Comparison of ENCODE assay signal across 15 cellular contexts in genomic region chr1:98277111-98277510, GRCh38.
A peak's percentile ranks its signal among the peaks of the same experiment; 100 is the strongest.
DNase-seq lines count a peak whose midpoint lies in the region; ATAC-seq and TF ChIP-seq lines count a peak whose summit lies in the region.
"Had no signal": no experiment of that assay in that cellular context is flagged by ENCODE, and none has a peak within 500 bp of the region (broad histone marks: within the 10 kb centered on the region; RNA-seq: fewer than 3 reads in every experiment).

No MANE protein-coding gene starts in this region.

- POLR2A ChIA-PET in AG04450 (lab: Yijun Ruan, JAX), result no interaction called here
- POLR2A ChIA-PET in CD8-positive, alpha-beta memory T cell (lab: Charles Lee), result no interaction called here

- H3K4me3 Mint-ChIP-seq in CD8-positive, alpha-beta memory T cell, result no peak overlapping the region
- H3K4me3 Mint-ChIP-seq: B cell had no signal

- H3K4me1 ChIP-seq in adipocyte (ENCODE audit: control insufficient read depth, insufficient read depth, low read length) (no peaks in the 10 kb centered on the region), iPS-20b (ENCODE audit: insufficient read depth, low read length) (peaks cover 32% of the 10 kb centered on the region)
- no peaks in the 10 kb centered on the region for H3K4me1 ChIP-seq in CD8-positive, alpha-beta memory T cell (ENCODE audit: insufficient read depth, low read length)
- H3K4me1 ChIP-seq: transverse colon had no signal

- H3K9me3 Mint-ChIP-seq in CD8-positive, alpha-beta memory T cell, result no peaks in the 10 kb centered on the region

- DNase-seq in AG04450 (ENCODE audit: low read depth, low spot score), result peak; percentile 24
- peak; percentile 49 for DNase-seq in HS-27A (ENCODE audit: low read depth)
- peak; percentile 15 for DNase-seq in adipocyte (ENCODE audit: low read depth)
- DNase-seq in activated effector memory CD4-positive, alpha-beta T cell treated with Interleukin-2 at 50 U/mL for 16 hours, result no peak
- no peak for DNase-seq in ecto neural progenitor cell (ENCODE audit: low spot score)
- no peak for DNase-seq in CD8-positive, alpha-beta memory T cell
- DNase-seq: activated CD4-positive, alpha-beta T cell treated with anti-CD3 and anti-CD28 coated beads, Interleukin-2, amount 50 U/mL, for 4 hours; GOT3; hypothalamus; NCI-H345; transverse colon had no signal

- no peaks in the 10 kb centered on the region for H3K36me3 ChIP-seq in adipocyte (ENCODE audit: control insufficient read depth, insufficient read depth, low read length, severe bottlenecking)
- H3K36me3 ChIP-seq in iPS-20b (ENCODE audit: insufficient read depth, low read depth, low read length), result no peaks in the 10 kb centered on the region
- no peaks in the 10 kb centered on the region for H3K36me3 ChIP-seq in CD8-positive, alpha-beta memory T cell (ENCODE audit: insufficient read depth, low read length)
- H3K36me3 ChIP-seq: transverse colon had no signal

- no peak overlapping the region for H3K4me3 ChIP-seq in AG04450 (ENCODE audit: low read depth, low read length)
- H3K4me3 ChIP-seq in adipocyte (ENCODE audit: low read length), result no peak overlapping the region
- H3K4me3 ChIP-seq in iPS-20b (ENCODE audit: low read length), result peak overlapping the region; percentile 21; the same call in 1 of the 2 replicates
- no peak overlapping the region for H3K4me3 ChIP-seq in CD8-positive, alpha-beta memory T cell (ENCODE audit: low read length)
- H3K4me3 ChIP-seq: skin epidermis, transverse colon had no signal

- H3K27me3 ChIP-seq in AG04450 (ENCODE audit: control insufficient read depth, insufficient read depth, low read length) (no peaks in the 10 kb centered on the region), adipocyte (replicated peaks; ENCODE audit: control insufficient read depth, insufficient read depth, low read length) (no peaks in the 10 kb centered on the region), iPS-20b (ENCODE audit: insufficient read depth, low read length) (no peaks in the 10 kb centered on the region)
- H3K27me3 ChIP-seq in CD8-positive, alpha-beta memory T cell (ENCODE audit: insufficient read depth, low read length, poor library complexity, severe bottlenecking), result peaks cover 3% of the 10 kb centered on the region
- H3K27me3 ChIP-seq: transverse colon had no signal

- H3K27ac Mint-ChIP-seq in CD8-positive, alpha-beta memory T cell, result no peak overlapping the region
- H3K27ac Mint-ChIP-seq: B cell had no signal

- H3K9ac ChIP-seq in adipocyte (ENCODE audit: low read length) (no peak overlapping the region), iPS-20b (ENCODE audit: low read depth, low read length) (no peak overlapping the region)

- no peaks in the 10 kb centered on the region for H3K4me1 Mint-ChIP-seq in CD8-positive, alpha-beta memory T cell
- H3K4me1 Mint-ChIP-seq: B cell had no signal

- H3K27ac ChIP-seq in AG04450 (ENCODE audit: low read depth, low read length) (no peak overlapping the region), iPS-20b (ENCODE audit: low read length) (peak overlapping the region; percentile 45)
- H3K27ac ChIP-seq in CD8-positive, alpha-beta memory T cell (ENCODE audit: low read depth, low read length), result no peak overlapping the region
- H3K27ac ChIP-seq: skin epidermis, transverse colon had no signal

- H3K36me3 Mint-ChIP-seq in CD8-positive, alpha-beta memory T cell, result peaks cover 0 to 5% (median 0%) of the 10 kb centered on the region in 3 donors

- no peak for TF ChIP-seq CTCF in AG04450 (IDR thresholded peaks at IDR 0.05; ENCODE audit: low read depth, low read length)

- H3K9me3 ChIP-seq in AG04450 (ENCODE audit: control insufficient read depth, insufficient read depth, low read length), result no peaks in the 10 kb centered on the region
- H3K9me3 ChIP-seq in adipocyte (ENCODE audit: control insufficient read depth, low read length), result no peaks in the 10 kb centered on the region
- H3K9me3 ChIP-seq in iPS-20b (ENCODE audit: insufficient read depth, low read depth, low read length), result no peaks in the 10 kb centered on the region
- no peaks in the 10 kb centered on the region for H3K9me3 ChIP-seq in CD8-positive, alpha-beta memory T cell (ENCODE audit: low read length)
- H3K9me3 ChIP-seq: transverse colon had no signal

- no peak for ATAC-seq in HG02588 (IDR thresholded peaks at IDR 0.05; ENCODE audit: unreplicated experiment)

- CTCF ChIA-PET in AG04450 (lab: Charles Lee), result no interaction called here
- CTCF ChIA-PET in CD8-positive, alpha-beta memory T cell (lab: Charles Lee), result no interaction called here

- H3K27me3 Mint-ChIP-seq in CD8-positive, alpha-beta memory T cell, result peaks cover 0 to 8% of the 10 kb centered on the region in 2 donors
- H3K27me3 Mint-ChIP-seq: B cell had no signal

Comparison
In these comparisons a context has a peak if more than half of its experiments do, and no peak if none do; other contexts are left out.
1. DNase-seq: peak in AG04450 (single experiment), HS-27A (single experiment) and adipocyte (single experiment); none in activated effector memory CD4-positive, alpha-beta T cell treated with Interleukin-2 at 50 U/mL for 16 hours (single experiment), ecto neural progenitor cell (single experiment) and CD8-positive, alpha-beta memory T cell (0 of 5).